8 cellular contexts compared by ENCODE assay signal in genomic region chr20:58388882-58389323, GRCh38. TPM values are rescaled to one million over a fixed set of nuclear protein-coding genes. Genes with fewer than 3 reads are reported as not detected.
DNase-seq lines count a peak whose midpoint lies in the region; ATAC-seq, FAIRE-seq and TF ChIP-seq lines count a peak whose summit lies in the region.

TSS of gene VAPB (plus strand) at chr20:58389229. CDS start at chr20:58389460, 231 bp downstream.

- H3K4ac ChIP-seq in H1 (replicated peaks; ENCODE audit: insufficient read length, low read depth, low read length) = peak within 1 kb of the TSS; percentile 47

- H3K18ac ChIP-seq in H1 (ENCODE audit: extremely low read depth, low read length) = peak within 1 kb of the TSS; percentile 71; the same call in 1 of the 2 replicates

- H3K9ac ChIP-seq in NT2/D1 (ENCODE audit: insufficient read length, low read depth) (peak within 1 kb of the TSS; percentile 99), H1 (replicated peaks in 1 of 4; ENCODE audit: extremely low read depth in 1 of 4, low read depth in 3 of 4, low read length in 3 of 4) (peak within 1 kb of the TSS; percentile 79 to 86 (median 82))

- H4K91ac ChIP-seq in H1 (replicated peaks; ENCODE audit: insufficient read length, low read length) = peak within 1 kb of the TSS; percentile 92

- peak within 1 kb of the TSS; percentile 69 for H3K56ac ChIP-seq in H1 (replicated peaks; ENCODE audit: insufficient read length, low read depth, low read length)

- H3K36me3 ChIP-seq in Caco-2 (ENCODE audit: control insufficient read depth, insufficient read depth, low read length) (peaks cover 5% of the 10 kb centered on the region; the same call in 1 of the 2 replicates), NT2/D1 (ENCODE audit: insufficient read depth, insufficient read length, low read length) (peaks cover 39% of the 10 kb centered on the region), H1 (ENCODE audit: control insufficient read depth in 2 of 4, insufficient read depth in 4 of 4, low read length in 3 of 4) (peaks cover 0 to 4% (median 2%) of the 10 kb centered on the region in 4 experiments; a peak in 2 of 8 replicates)

- peaks cover 6% of the 10 kb centered on the region for H3K79me1 ChIP-seq in H1 (ENCODE audit: low read depth, low read length)

- H2AK5ac ChIP-seq in H1 (ENCODE audit: low read depth, low read length) = no peak within 1 kb of the TSS

- no peak within 1 kb of the TSS for H2BK120ac ChIP-seq in H1 (replicated peaks; ENCODE audit: low read depth, low read length)

- H4K20me1 ChIP-seq in H1 (replicated peaks in 1 of 2; ENCODE audit: control insufficient read depth in 1 of 2, insufficient read depth in 2 of 2, low read length in 2 of 2) = peaks cover 1 to 7% of the 10 kb centered on the region in 2 experiments

- peak within 1 kb of the TSS; percentile 14; the same call in 1 of the 2 replicates for H2AFZ ChIP-seq in H1 (ENCODE audit: low read length)

- peak within 1 kb of the TSS; percentile 91 for H4K8ac ChIP-seq in H1 (ENCODE audit: extremely low read depth, insufficient read depth, low read length)

- DNase-seq in Caco-2 (peak; percentile 98 to 100), HTR-8/SVneo (ENCODE audit: insufficient read length, low spot score) (peak; percentile 99), NT2/D1 (ENCODE audit: low read depth, low spot score) (peak; percentile 95), H1 (ENCODE audit: low read depth in 1 of 2, low spot score in 2 of 2) (peak; percentile 94 to 99), mesenteric fat pad (ENCODE audit: low spot score) (peak; percentile 99)
- DNase-seq in activated CD8-positive, alpha-beta memory T cell treated with anti-CD3 and anti-CD28 coated beads, Interleukin-2, amount 10 ng/mL, durations not matched to agents 7 days and 5 days = peak; percentile 97
- peak; percentile 94 for DNase-seq in stimulated activated CD8-positive, alpha-beta memory T cell treated with anti-CD3 and anti-CD28 coated beads, Interleukin-15, amount 100 ng/mL, for 1 hour (ENCODE audit: low read depth)

- peaks cover 21 to 43% of the 10 kb centered on the region in 2 experiments for H3K79me2 ChIP-seq in H1 (ENCODE audit: control insufficient read depth in 1 of 2, insufficient read depth in 2 of 2, low read length in 2 of 2)

- POLR2A ChIA-PET in Caco-2 (lab: Charles Lee) = interaction anchor here (0.6 to 1.7 kb wide), 17 partner anchors 15 to 643 kb away, joined by 3 to 26 read pairs (median 4); partner anchors contain the start of genes ATP5F1E, RAB22A and STX16
- POLR2A ChIA-PET in H1 (lab: Charles Lee; ENCODE audit: partially characterized antibody) = interaction anchor here (0.7 to 2.0 kb wide), 9 partner anchors 8 to 464 kb away, joined by 3 to 12 read pairs (median 4); partner anchors contain the start of gene GNAS

- no peaks in the 10 kb centered on the region for H3K9me3 Mint-ChIP-seq in Caco-2 (ENCODE audit: unreplicated experiment)
- no peaks in the 10 kb centered on the region for H3K9me3 Mint-ChIP-seq in activated CD8-positive, alpha-beta memory T cell treated with anti-CD3 and anti-CD28 coated beads, Interleukin-2, amount 10 ng/mL, durations not matched to agents 7 days and 5 days (ENCODE audit: low read depth)

- H3K9me3 ChIP-seq in Caco-2 (peaks cover 14% of the 10 kb centered on the region), NT2/D1 (ENCODE audit: insufficient read depth, low read length) (no peaks in the 10 kb centered on the region), H1 (ENCODE audit: insufficient read depth in 2 of 2, low read depth in 1 of 2, low read length in 1 of 2) (no peaks in the 10 kb centered on the region)

- CTCF ChIA-PET in Caco-2 (lab: Charles Lee) (interaction anchor here (0.6 to 1.4 kb wide), 15 partner anchors 10 to 1067 kb away, joined by 3 to 9 read pairs (median 3); partner anchors contain the start of genes RAB22A and STX16), H1 (lab: Charles Lee; ENCODE audit: partially characterized antibody) (interaction anchor here (0.6 to 1.4 kb wide), 7 partner anchors 9 to 150 kb away, joined by 3 to 5 read pairs (median 3); no protein-coding TSS in a partner anchor)
- CTCF ChIA-PET in activated CD8-positive, alpha-beta memory T cell treated with anti-CD3 and anti-CD28 coated beads, Interleukin-2, amount 10 ng/mL, durations not matched to agents 7 days and 5 days (lab: Charles Lee) = interaction anchor here (0.6 to 1.2 kb wide), 8 partner anchors 19 to 263 kb away, joined by 3 to 6 read pairs (median 4); partner anchors contain the start of gene STX16

- TF ChIP-seq EP300 in H1 (IDR thresholded peaks at IDR 0.05; ENCODE audit: borderline replicate concordance in 1 of 2, low read depth in 2 of 2, low read length in 2 of 2) = no peak

- no peak for TF ChIP-seq RAD21 in H1 (IDR thresholded peaks at IDR 0.05 in 1 of 2, conservative IDR thresholded peaks at IDR 0.05 in 1 of 2; ENCODE audit: low read depth in 2 of 2, low read length in 2 of 2)

- FAIRE-seq in HTR-8/SVneo (lab: Jason Lieb, UNC) (peak; percentile 100), H1 (lab: Jason Lieb, UNC) (no peak)

- no peak within 1 kb of the TSS for H2BK15ac ChIP-seq in H1 (ENCODE audit: low read length)

- no peak within 1 kb of the TSS for H3K14ac ChIP-seq in H1 (ENCODE audit: insufficient read length)

- peak within 1 kb of the TSS; percentile 81; the same call in 1 of the 2 replicates for H3K27ac ChIP-seq in H1 (ENCODE audit: low read depth, low read length)

- no peak within 1 kb of the TSS for H2BK20ac ChIP-seq in H1 (ENCODE audit: low read length)

- no peaks in the 10 kb centered on the region for H3K27me3 Mint-ChIP-seq in Caco-2 (ENCODE audit: insufficient read depth, unreplicated experiment)
- peaks cover 3% of the 10 kb centered on the region for H3K27me3 Mint-ChIP-seq in activated CD8-positive, alpha-beta memory T cell treated with anti-CD3 and anti-CD28 coated beads, Interleukin-2, amount 10 ng/mL, durations not matched to agents 7 days and 5 days

- peak within 1 kb of the TSS; percentile 88 for H3K27ac Mint-ChIP-seq in Caco-2 (ENCODE audit: unreplicated experiment)
- H3K27ac Mint-ChIP-seq in activated CD8-positive, alpha-beta memory T cell treated with anti-CD3 and anti-CD28 coated beads, Interleukin-2, amount 10 ng/mL, durations not matched to agents 7 days and 5 days = peak within 1 kb of the TSS; percentile 97

- H3K23me2 ChIP-seq in H1 (ENCODE audit: low read depth, low read length) = peaks cover 4% of the 10 kb centered on the region

- H2BK5ac ChIP-seq in H1 (ENCODE audit: low read depth, low read length) = 0 out of 2 replicates have a peak within 1 kb of the TSS, but pooled peaks have one; percentile 53

- H3K4me1 ChIP-seq in Caco-2 = peaks cover 22% of the 10 kb centered on the region
- H3K4me1 ChIP-seq in NT2/D1 (ENCODE audit: insufficient read depth, insufficient read length) = peaks cover 7% of the 10 kb centered on the region
- H3K4me1 ChIP-seq in H1 (replicated peaks in 1 of 4; ENCODE audit: control insufficient read depth in 3 of 4, insufficient read depth in 4 of 4, low read length in 3 of 4) = peaks cover 5 to 9% (median 6%) of the 10 kb centered on the region in 4 experiments; a peak in 6 of 7 replicates

- H3K4me2 ChIP-seq in H1 (ENCODE audit: insufficient read depth in 1 of 2, low read depth in 2 of 2, low read length in 2 of 2) = peak within 1 kb of the TSS; percentile 75 to 96

- H3K27me3 ChIP-seq in Caco-2 (replicated peaks; ENCODE audit: control insufficient read depth, insufficient read depth, low read length) (no peaks in the 10 kb centered on the region), NT2/D1 (ENCODE audit: insufficient read depth, insufficient read length) (no peaks in the 10 kb centered on the region), H1 (replicated peaks in 1 of 4; ENCODE audit: control insufficient read depth in 3 of 4, extremely low read depth in 1 of 4, insufficient read depth in 3 of 4, low read length in 3 of 4) (no peaks in the 10 kb centered on the region)

- TF ChIP-seq CTCF in Caco-2 (IDR thresholded peaks at IDR 0.05; ENCODE audit: insufficient read depth in 1 of 2, low read depth in 1 of 2, low read length in 1 of 2, severe bottlenecking in 1 of 2, unreplicated experiment in 1 of 2) (no peak), H1 (IDR thresholded peaks at IDR 0.05; ENCODE audit: control extremely low read depth in 1 of 3, insufficient read depth in 1 of 3, low read depth in 1 of 3, low read length in 3 of 3) (peak in 1 of 3 experiments; percentile 4; a peak in 1 of 4 replicates)

- no peak within 1 kb of the TSS for H3K23ac ChIP-seq in H1 (ENCODE audit: insufficient read length)

- intact Hi-C loops in Caco-2 (cut with micrococcal nuclease; ENCODE audit: unreplicated experiment) = loop anchor here (1.0 to 5.0 kb wide), 3 partner anchors 16 to 77 kb away; no protein-coding TSS in a partner anchor

- no TSS peak for BruUV-seq in Caco-2 (replicated peaks; lab: Mats Ljungman, UMichigan)

- H3K4me3 Mint-ChIP-seq in Caco-2 (ENCODE audit: unreplicated experiment) = peak within 1 kb of the TSS; percentile 86
- H3K4me3 Mint-ChIP-seq in activated CD8-positive, alpha-beta memory T cell treated with anti-CD3 and anti-CD28 coated beads, Interleukin-2, amount 10 ng/mL, durations not matched to agents 7 days and 5 days = peak within 1 kb of the TSS; percentile 98

- peaks cover 50% of the 10 kb centered on the region for H3K36me3 Mint-ChIP-seq in Caco-2 (ENCODE audit: insufficient read depth, unreplicated experiment)
- H3K36me3 Mint-ChIP-seq in activated CD8-positive, alpha-beta memory T cell treated with anti-CD3 and anti-CD28 coated beads, Interleukin-2, amount 10 ng/mL, durations not matched to agents 7 days and 5 days = peaks cover 30% of the 10 kb centered on the region

- TF ChIP-seq POLR2A in H1 (IDR thresholded peaks at IDR 0.05; ENCODE audit: control extremely low read depth in 1 of 2, low read depth in 2 of 2, low read length in 2 of 2) = peak in 1 of 2 experiments; percentile 59; a peak in 1 of 3 replicates

- no peak within 1 kb of the TSS; the same call in 1 of the 2 replicates for H2BK12ac ChIP-seq in H1 (ENCODE audit: low read depth, low read length)

- 3% methylated on average over 15 of the region's 51 CpGs; no CpG with 5 or more reads in 1 of the 2 experiments for WGBS in H1 (ENCODE audit: extremely low coverage in 1 of 2, insufficient coverage in 1 of 2, insufficient read length in 1 of 2, insufficient replicate concordance in 2 of 2, low coverage in 1 of 2, low lambda C conversion rate in 2 of 2, missing lambda C conversion rate in 1 of 2), 2 experiments

- peak within 1 kb of the TSS; percentile 75 for H4K5ac ChIP-seq in H1 (ENCODE audit: insufficient read length, low read depth, low read length)

- peak; percentile 96 for ATAC-seq in GM21381 (IDR thresholded peaks at IDR 0.05; ENCODE audit: unreplicated experiment)
- ATAC-seq in activated CD8-positive, alpha-beta memory T cell treated with anti-CD3 and anti-CD28 coated beads, Interleukin-2, amount 10 ng/mL, durations not matched to agents 7 days and 5 days = peak; percentile 99

- peaks cover 36% of the 10 kb centered on the region for H3K4me1 Mint-ChIP-seq in Caco-2 (ENCODE audit: low read depth, unreplicated experiment)
- H3K4me1 Mint-ChIP-seq in activated CD8-positive, alpha-beta memory T cell treated with anti-CD3 and anti-CD28 coated beads, Interleukin-2, amount 10 ng/mL, durations not matched to agents 7 days and 5 days = peaks cover 36% of the 10 kb centered on the region

- H3K4me3 ChIP-seq in Caco-2 (ENCODE audit: low read depth, low read length) (peak within 1 kb of the TSS; percentile 74), NT2/D1 (ENCODE audit: insufficient read length, low read depth) (peak within 1 kb of the TSS; percentile 86), H1 (ENCODE audit: extremely low read depth in 1 of 4, insufficient read depth in 2 of 4, low read depth in 3 of 4, low read length in 4 of 4) (peak within 1 kb of the TSS; percentile 55 to 79 (median 68))

RNA-seq across cellular contexts. Expression of gene VAPB, which starts in this region (rescaled TPM):
- total RNA-seq in Caco-2 (2022) (182 and 186 TPM in 2 replicates), mesenteric fat pad (51.5 TPM)
- total RNA-seq in activated CD8-positive, alpha-beta memory T cell treated with anti-CD3 and anti-CD28 coated beads, Interleukin-2, amount 10 ng/mL, durations not matched to agents 7 days and 5 days = 10 to 100 TPM; 25.5 to 31.3 TPM
- 57.1 and 62.8 TPM in 2 replicates for total RNA-seq in H1 (2021; fragmentation: NEBNext Ultra II Directional; extraction: Animal tissue kit (Norgen Biotek cat#: 25700))
- polyA plus RNA-seq in H1 (2011; rRNA removed) = 20.8 and 24.4 TPM in 2 replicates
- polyA plus RNA-seq in H1 (2011; cell fraction: cytosol; rRNA removed) = 28.6 TPM
- 17.8 TPM for polyA plus RNA-seq in H1 (2011; cell fraction: nucleus; rRNA removed)
- 41.8 to 48.7 TPM (median 43.8 TPM) in 4 replicates for polyA plus RNA-seq in H1 (2012, experiment 1 of 2)
- 19.7 TPM for polyA plus RNA-seq in H1 (2012, experiment 2 of 2)
- 24.6 TPM for polyA plus RNA-seq in H1 (2013, experiment 1 of 2)
- polyA plus RNA-seq in H1 (2013, experiment 2 of 2) = 28.1 TPM
- polyA minus RNA-seq in H1 (2011; rRNA and poly(A)+ RNA removed) = 16.9 and 17.8 TPM in 2 replicates
- polyA minus RNA-seq in H1 (2011; cell fraction: cytosol; rRNA and poly(A)+ RNA removed) = 20.2 TPM
- polyA minus RNA-seq in H1 (2011; cell fraction: nucleus; rRNA and poly(A)+ RNA removed) = 15.5 TPM

Comparison
In these comparisons a context has a peak if more than half of its experiments do, and no peak if none do; other contexts are left out.
1. Peak in every context shown above with its lines: DNase-seq, ATAC-seq, H3K4me3 ChIP-seq and H3K27ac ChIP-seq.